ENCODE assay signal across 1 cellular context in genomic region chr2:13106302-13106701, GRCh38.
TF ChIP-seq lines count a peak whose summit lies in the region.

No MANE protein-coding gene starts in this region.

TF ChIP-seq in H1, 55 proteins besides CTCF, POLR2A, EP300 and RAD21 (continued from another document):
- TF ChIP-seq, protein P1, sequence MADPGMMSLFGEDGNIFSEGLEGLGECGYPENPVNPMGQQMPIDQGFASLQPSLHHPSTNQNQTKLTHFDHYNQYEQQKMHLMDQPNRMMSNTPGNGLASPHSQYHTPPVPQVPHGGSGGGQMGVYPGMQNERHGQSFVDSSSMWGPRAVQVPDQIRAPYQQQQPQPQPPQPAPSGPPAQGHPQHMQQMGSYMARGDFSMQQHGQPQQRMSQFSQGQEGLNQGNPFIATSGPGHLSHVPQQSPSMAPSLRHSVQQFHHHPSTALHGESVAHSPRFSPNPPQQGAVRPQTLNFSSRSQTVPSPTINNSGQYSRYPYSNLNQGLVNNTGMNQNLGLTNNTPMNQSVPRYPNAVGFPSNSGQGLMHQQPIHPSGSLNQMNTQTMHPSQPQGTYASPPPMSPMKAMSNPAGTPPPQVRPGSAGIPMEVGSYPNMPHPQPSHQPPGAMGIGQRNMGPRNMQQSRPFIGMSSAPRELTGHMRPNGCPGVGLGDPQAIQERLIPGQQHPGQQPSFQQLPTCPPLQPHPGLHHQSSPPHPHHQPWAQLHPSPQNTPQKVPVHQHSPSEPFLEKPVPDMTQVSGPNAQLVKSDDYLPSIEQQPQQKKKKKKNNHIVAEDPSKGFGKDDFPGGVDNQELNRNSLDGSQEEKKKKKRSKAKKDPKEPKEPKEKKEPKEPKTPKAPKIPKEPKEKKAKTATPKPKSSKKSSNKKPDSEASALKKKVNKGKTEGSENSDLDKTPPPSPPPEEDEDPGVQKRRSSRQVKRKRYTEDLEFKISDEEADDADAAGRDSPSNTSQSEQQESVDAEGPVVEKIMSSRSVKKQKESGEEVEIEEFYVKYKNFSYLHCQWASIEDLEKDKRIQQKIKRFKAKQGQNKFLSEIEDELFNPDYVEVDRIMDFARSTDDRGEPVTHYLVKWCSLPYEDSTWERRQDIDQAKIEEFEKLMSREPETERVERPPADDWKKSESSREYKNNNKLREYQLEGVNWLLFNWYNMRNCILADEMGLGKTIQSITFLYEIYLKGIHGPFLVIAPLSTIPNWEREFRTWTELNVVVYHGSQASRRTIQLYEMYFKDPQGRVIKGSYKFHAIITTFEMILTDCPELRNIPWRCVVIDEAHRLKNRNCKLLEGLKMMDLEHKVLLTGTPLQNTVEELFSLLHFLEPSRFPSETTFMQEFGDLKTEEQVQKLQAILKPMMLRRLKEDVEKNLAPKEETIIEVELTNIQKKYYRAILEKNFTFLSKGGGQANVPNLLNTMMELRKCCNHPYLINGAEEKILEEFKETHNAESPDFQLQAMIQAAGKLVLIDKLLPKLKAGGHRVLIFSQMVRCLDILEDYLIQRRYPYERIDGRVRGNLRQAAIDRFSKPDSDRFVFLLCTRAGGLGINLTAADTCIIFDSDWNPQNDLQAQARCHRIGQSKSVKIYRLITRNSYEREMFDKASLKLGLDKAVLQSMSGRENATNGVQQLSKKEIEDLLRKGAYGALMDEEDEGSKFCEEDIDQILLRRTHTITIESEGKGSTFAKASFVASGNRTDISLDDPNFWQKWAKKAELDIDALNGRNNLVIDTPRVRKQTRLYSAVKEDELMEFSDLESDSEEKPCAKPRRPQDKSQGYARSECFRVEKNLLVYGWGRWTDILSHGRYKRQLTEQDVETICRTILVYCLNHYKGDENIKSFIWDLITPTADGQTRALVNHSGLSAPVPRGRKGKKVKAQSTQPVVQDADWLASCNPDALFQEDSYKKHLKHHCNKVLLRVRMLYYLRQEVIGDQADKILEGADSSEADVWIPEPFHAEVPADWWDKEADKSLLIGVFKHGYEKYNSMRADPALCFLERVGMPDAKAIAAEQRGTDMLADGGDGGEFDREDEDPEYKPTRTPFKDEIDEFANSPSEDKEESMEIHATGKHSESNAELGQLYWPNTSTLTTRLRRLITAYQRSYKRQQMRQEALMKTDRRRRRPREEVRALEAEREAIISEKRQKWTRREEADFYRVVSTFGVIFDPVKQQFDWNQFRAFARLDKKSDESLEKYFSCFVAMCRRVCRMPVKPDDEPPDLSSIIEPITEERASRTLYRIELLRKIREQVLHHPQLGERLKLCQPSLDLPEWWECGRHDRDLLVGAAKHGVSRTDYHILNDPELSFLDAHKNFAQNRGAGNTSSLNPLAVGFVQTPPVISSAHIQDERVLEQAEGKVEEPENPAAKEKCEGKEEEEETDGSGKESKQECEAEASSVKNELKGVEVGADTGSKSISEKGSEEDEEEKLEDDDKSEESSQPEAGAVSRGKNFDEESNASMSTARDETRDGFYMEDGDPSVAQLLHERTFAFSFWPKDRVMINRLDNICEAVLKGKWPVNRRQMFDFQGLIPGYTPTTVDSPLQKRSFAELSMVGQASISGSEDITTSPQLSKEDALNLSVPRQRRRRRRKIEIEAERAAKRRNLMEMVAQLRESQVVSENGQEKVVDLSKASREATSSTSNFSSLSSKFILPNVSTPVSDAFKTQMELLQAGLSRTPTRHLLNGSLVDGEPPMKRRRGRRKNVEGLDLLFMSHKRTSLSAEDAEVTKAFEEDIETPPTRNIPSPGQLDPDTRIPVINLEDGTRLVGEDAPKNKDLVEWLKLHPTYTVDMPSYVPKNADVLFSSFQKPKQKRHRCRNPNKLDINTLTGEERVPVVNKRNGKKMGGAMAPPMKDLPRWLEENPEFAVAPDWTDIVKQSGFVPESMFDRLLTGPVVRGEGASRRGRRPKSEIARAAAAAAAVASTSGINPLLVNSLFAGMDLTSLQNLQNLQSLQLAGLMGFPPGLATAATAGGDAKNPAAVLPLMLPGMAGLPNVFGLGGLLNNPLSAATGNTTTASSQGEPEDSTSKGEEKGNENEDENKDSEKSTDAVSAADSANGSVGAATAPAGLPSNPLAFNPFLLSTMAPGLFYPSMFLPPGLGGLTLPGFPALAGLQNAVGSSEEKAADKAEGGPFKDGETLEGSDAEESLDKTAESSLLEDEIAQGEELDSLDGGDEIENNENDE (IDR thresholded peaks at IDR 0.05; ENCODE audit: insufficient replicate concordance, low read length): no peak
